Comparison of ENCODE assay signal across 8 cellular contexts in genomic region chr19:56765107-56765506, GRCh38.
DNase-seq lines count a peak whose midpoint lies in the region; ATAC-seq, FAIRE-seq and TF ChIP-seq lines count a peak whose summit lies in the region.

No MANE protein-coding gene starts in this region.

- H3K4me1 ChIP-seq in endocrine pancreas (ENCODE audit: control insufficient read depth, insufficient read depth, low read length) (no peaks in the 10 kb centered on the region), muscle layer of duodenum (ENCODE audit: control insufficient read depth in 1 of 2, insufficient read depth in 2 of 2, low read length in 2 of 2) (peaks cover 0 to 6% of the 10 kb centered on the region in 2 donors), upper lobe of left lung (peaks cover 0 to 13% (median 5%) of the 10 kb centered on the region in 4 donors)

- H3K27ac ChIP-seq in muscle layer of duodenum (ENCODE audit: low read length) (no peak overlapping the region), upper lobe of left lung (no peak overlapping the region)

- no peaks in the 10 kb centered on the region for H3K9me3 ChIP-seq in endocrine pancreas (ENCODE audit: control insufficient read depth, low read length)
- peaks cover 0 to 9% of the 10 kb centered on the region in 2 donors for H3K9me3 ChIP-seq in muscle layer of duodenum (ENCODE audit: control insufficient read depth in 1 of 2, low read length in 2 of 2)
- H3K9me3 ChIP-seq in upper lobe of left lung = peaks cover 0 to 6% (median 3%) of the 10 kb centered on the region in 4 donors

- no peak for TF ChIP-seq EP300 in upper lobe of left lung (IDR thresholded peaks at IDR 0.05)

- TF ChIP-seq CTCF in upper lobe of left lung (IDR thresholded peaks at IDR 0.05) = no peak

- H3K4me3 ChIP-seq in endocrine pancreas (ENCODE audit: control insufficient read depth, insufficient read depth, low read length) = peak overlapping the region; percentile 46
- H3K4me3 ChIP-seq in muscle layer of duodenum (ENCODE audit: low read depth in 1 of 2, low read length in 2 of 2) = peak overlapping the region; percentile 68 to 80
- peak overlapping the region; percentile 16 to 54 (median 40) for H3K4me3 ChIP-seq in upper lobe of left lung

- TF ChIP-seq POLR2A in upper lobe of left lung (IDR thresholded peaks at IDR 0.05) = no peak

- FAIRE-seq in HTR-8/SVneo (lab: Jason Lieb, UNC) = no peak

- H3K27me3 ChIP-seq in endocrine pancreas (ENCODE audit: control insufficient read depth, insufficient read depth, low read length) = no peaks in the 10 kb centered on the region
- H3K27me3 ChIP-seq in muscle layer of duodenum (ENCODE audit: low read depth, low read length) = no peaks in the 10 kb centered on the region
- no peaks in the 10 kb centered on the region for H3K27me3 ChIP-seq in upper lobe of left lung

- H3K9ac ChIP-seq in endocrine pancreas (ENCODE audit: control insufficient read depth, insufficient read depth, low read length) = no peak overlapping the region

- ATAC-seq in upper lobe of left lung (ENCODE audit: low FRiP score in 2 of 2) = peak in 1 of 2 donors; percentile 77

- DNase-seq in activated CD4-positive, alpha-beta T cell treated with anti-CD3 and anti-CD28 coated beads for 48 hours = peak; percentile 33
- no peak for DNase-seq in activated CD4-positive, alpha-beta T cell treated with anti-CD3 and anti-CD28 coated beads for 1 hour
- peak; percentile 26 to 89 for DNase-seq in upper lobe of left lung
- no peak for DNase-seq in SIG-M5 treated with dmso at 0.1 percent for 504 hours (lab: John Stamatoyannopoulos, UW; ENCODE audit: unreplicated experiment)
- no peak for DNase-seq in stimulated activated naive CD4-positive, alpha-beta T cell treated with Interleukin-2 at 50 U/mL for 16 hours (lab: John Stamatoyannopoulos, UW)
- no peak for DNase-seq in HTR-8/SVneo (ENCODE audit: insufficient read length, low spot score)

- H3K36me3 ChIP-seq in endocrine pancreas (ENCODE audit: control insufficient read depth, insufficient read depth, low read length) (no peaks in the 10 kb centered on the region), muscle layer of duodenum (ENCODE audit: control insufficient read depth in 1 of 2, insufficient read depth in 2 of 2, low read length in 2 of 2) (no peaks in the 10 kb centered on the region), upper lobe of left lung (no peaks in the 10 kb centered on the region)

- WGBS in upper lobe of left lung, 2 donors = 2 to 8% methylated on average over 28 of the region's 28 CpGs

Comparison
In these comparisons a context has a peak if more than half of its experiments do, and no peak if none do; other contexts are left out.
1. DNase-seq: peak in activated CD4-positive, alpha-beta T cell treated with anti-CD3 and anti-CD28 coated beads for 48 hours (single experiment) and upper lobe of left lung (2 of 2); none in activated CD4-positive, alpha-beta T cell treated with anti-CD3 and anti-CD28 coated beads for 1 hour (single experiment), SIG-M5 treated with dmso at 0.1 percent for 504 hours (single experiment), stimulated activated naive CD4-positive, alpha-beta T cell treated with Interleukin-2 at 50 U/mL for 16 hours (single experiment) and HTR-8/SVneo (single experiment).
2. Peak in every context shown above with its lines, with median percentiles within 50 percentile points of each other: H3K4me3 ChIP-seq.